Comparison of ENCODE assay signal across 11 cellular contexts in genomic region chr10:71963351-71963755, GRCh38. TPM values are rescaled to one million over a fixed set of nuclear protein-coding genes. Genes with fewer than 3 reads are reported as not detected.
DNase-seq lines count a peak whose midpoint lies in the region; ATAC-seq and TF ChIP-seq lines count a peak whose summit lies in the region.
"Had no signal": no experiment of that assay in that cellular context is flagged by ENCODE, and none has a peak within 500 bp of the region (broad histone marks: within the 10 kb centered on the region; RNA-seq: fewer than 3 reads in every experiment).

No MANE protein-coding gene starts in this region.

- H3K27ac Mint-ChIP-seq in activated naive CD4-positive, alpha-beta T cell treated with anti-CD3 and anti-CD28 coated beads, Interleukin-2, amount 50 U/mL, for 24 hours: no peak overlapping the region
- no peak overlapping the region for H3K27ac Mint-ChIP-seq in activated naive CD4-positive, alpha-beta T cell treated with anti-CD3 and anti-CD28 coated beads, Interleukin-2, amount 50 U/mL, for 72 hours

- peaks cover 14% of the 10 kb centered on the region for H3K4me1 Mint-ChIP-seq in activated naive CD4-positive, alpha-beta T cell treated with anti-CD3 and anti-CD28 coated beads, Interleukin-2, amount 50 U/mL, for 24 hours

- H3K27me3 ChIP-seq in uterus: no peaks in the 10 kb centered on the region

- TF ChIP-seq CTCF in uterus (IDR thresholded peaks at IDR 0.05): no peak

- no peaks in the 10 kb centered on the region for H3K9me3 Mint-ChIP-seq in activated naive CD4-positive, alpha-beta T cell treated with anti-CD3 and anti-CD28 coated beads, Interleukin-2, amount 50 U/mL, for 24 hours
- no peaks in the 10 kb centered on the region for H3K9me3 Mint-ChIP-seq in activated naive CD4-positive, alpha-beta T cell treated with anti-CD3 and anti-CD28 coated beads, Interleukin-2, amount 50 U/mL, for 72 hours

- peak in 1 of 2 donors; percentile 52 for TF ChIP-seq POLR2A in uterus (IDR thresholded peaks at IDR 0.05)

- no peak for DNase-seq in activated naive CD4-positive, alpha-beta T cell treated with anti-CD3 and anti-CD28 coated beads, Interleukin-2, amount 50 U/mL, for 72 hours (ENCODE audit: low spot score in 2 of 2)
- DNase-seq in fibroblast of gingiva (ENCODE audit: low read depth): peak; percentile 72
- DNase-seq in myocyte (ENCODE audit: low read depth): peak; percentile 62
- peak; percentile 74 to 82 for DNase-seq in uterus
- no peak for DNase-seq in NCI-H510A treated with DMSO at 0.1 percent for 48 hours (lab: John Stamatoyannopoulos, UW)
- DNase-seq: activated CD4-positive, alpha-beta T cell treated with anti-CD3 and anti-CD28 coated beads, Interleukin-2, amount 50 U/mL, for 48 hours; NCI-H1048 had no signal

- H3K36me3 ChIP-seq in uterus: no peaks in the 10 kb centered on the region

- no peak for ATAC-seq in activated naive CD4-positive, alpha-beta T cell treated with anti-CD3 and anti-CD28 coated beads, Interleukin-2, amount 50 U/mL, for 72 hours
- ATAC-seq in GM21381 (IDR thresholded peaks at IDR 0.05; ENCODE audit: unreplicated experiment) (no peak), GM19452 (IDR thresholded peaks at IDR 0.05; ENCODE audit: unreplicated experiment) (no peak)

- no peaks in the 10 kb centered on the region for H3K4me1 ChIP-seq in uterus

- no peaks in the 10 kb centered on the region for H3K36me3 Mint-ChIP-seq in activated naive CD4-positive, alpha-beta T cell treated with anti-CD3 and anti-CD28 coated beads, Interleukin-2, amount 50 U/mL, for 24 hours
- no peaks in the 10 kb centered on the region for H3K36me3 Mint-ChIP-seq in activated naive CD4-positive, alpha-beta T cell treated with anti-CD3 and anti-CD28 coated beads, Interleukin-2, amount 50 U/mL, for 72 hours

- peak overlapping the region; percentile 64 to 81 for H3K4me3 ChIP-seq in uterus
- H3K4me3 ChIP-seq: mucosa of descending colon had no signal

- intact Hi-C loops in uterus (cut with DNase I; ENCODE audit: low total_unique reads): no loop called here

- H3K27ac ChIP-seq in uterus: peak overlapping the region; percentile 98 to 99

- H3K9me3 ChIP-seq in uterus: no peaks in the 10 kb centered on the region
- H3K9me3 ChIP-seq: mucosa of descending colon had no signal

- peak overlapping the region; percentile 77 for H3K4me3 Mint-ChIP-seq in activated naive CD4-positive, alpha-beta T cell treated with anti-CD3 and anti-CD28 coated beads, Interleukin-2, amount 50 U/mL, for 24 hours

- peaks cover 25% of the 10 kb centered on the region for H3K27me3 Mint-ChIP-seq in activated naive CD4-positive, alpha-beta T cell treated with anti-CD3 and anti-CD28 coated beads, Interleukin-2, amount 50 U/mL, for 24 hours

RNA-seq across cellular contexts. Expression of gene CHST3, which starts 0.8 kb away (rescaled TPM):
- total RNA-seq in activated naive CD4-positive, alpha-beta T cell treated with anti-CD3 and anti-CD28 coated beads, Interleukin-2, amount 50 U/mL, for 72 hours: under 1 TPM; 0.16 to 0.88 TPM
- total RNA-seq in myocyte (49.3 and 57.5 TPM in 2 replicates), uterus (10 to 100 TPM; 12.3 to 44.7 (median 28.1) TPM)
- 81.8 TPM for polyA plus RNA-seq in myocyte (2012)

Comparison
In these comparisons a context has a peak if more than half of its experiments do, and no peak if none do; other contexts are left out.
1. DNase-seq: peak in fibroblast of gingiva (single experiment), myocyte (single experiment) and uterus (2 of 2); none in activated naive CD4-positive, alpha-beta T cell treated with anti-CD3 and anti-CD28 coated beads, Interleukin-2, amount 50 U/mL, for 72 hours (0 of 2) and NCI-H510A treated with DMSO at 0.1 percent for 48 hours (single experiment).
2. RNA of gene CHST3, which starts 0.8 kb away (total RNA-seq): 49.3 to 57.5 TPM in myocyte and 12.3 to 44.7 TPM in uterus; 0.16 to 0.88 TPM in activated naive CD4-positive, alpha-beta T cell treated with anti-CD3 and anti-CD28 coated beads, Interleukin-2, amount 50 U/mL, for 72 hours; every median in the first group is over 4 times any median in the second.